In genomic region chr2:238426568-238427434, GRCh38 we compare ENCODE assay signal across 8 cellular contexts. TPM values are rescaled to one million over a fixed set of nuclear protein-coding genes. Genes with fewer than 3 reads are reported as not detected.
DNase-seq lines count a peak whose midpoint lies in the region; ATAC-seq, FAIRE-seq and TF ChIP-seq lines count a peak whose summit lies in the region.

A gene with protein sequence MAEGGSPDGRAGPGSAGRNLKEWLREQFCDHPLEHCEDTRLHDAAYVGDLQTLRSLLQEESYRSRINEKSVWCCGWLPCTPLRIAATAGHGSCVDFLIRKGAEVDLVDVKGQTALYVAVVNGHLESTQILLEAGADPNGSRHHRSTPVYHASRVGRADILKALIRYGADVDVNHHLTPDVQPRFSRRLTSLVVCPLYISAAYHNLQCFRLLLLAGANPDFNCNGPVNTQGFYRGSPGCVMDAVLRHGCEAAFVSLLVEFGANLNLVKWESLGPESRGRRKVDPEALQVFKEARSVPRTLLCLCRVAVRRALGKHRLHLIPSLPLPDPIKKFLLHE (plus strand): TSS chr2:238426927. CDS start chr2:238427071, 144 bp downstream.

- 0% methylated on average over 65 to 99 of the region's 104 CpGs for WGBS in mesodermal cell (ENCODE audit: insufficient coverage in 2 of 2), 2 experiments

- ATAC-seq in HG03442 (IDR thresholded peaks at IDR 0.05; ENCODE audit: unreplicated experiment) = peak; percentile 79

- H3K9me3 ChIP-seq in endocrine pancreas (ENCODE audit: control insufficient read depth, low read length) = no peaks in the 10 kb centered on the region
- peaks cover 10% of the 10 kb centered on the region for H3K9me3 ChIP-seq in mesodermal cell (ENCODE audit: control insufficient read depth, low read length)

- no peaks in the 10 kb centered on the region for H3K4me1 ChIP-seq in endocrine pancreas (ENCODE audit: control insufficient read depth, insufficient read depth, low read length)
- peaks cover 12% of the 10 kb centered on the region for H3K4me1 ChIP-seq in mesodermal cell (ENCODE audit: control insufficient read depth, insufficient read depth, low read length, poor library complexity, severe bottlenecking)

- H3K36me3 Mint-ChIP-seq in CD14-positive monocyte = peaks cover 10 to 13% of the 10 kb centered on the region in 2 donors

- H3K36me3 ChIP-seq in endocrine pancreas (ENCODE audit: control insufficient read depth, insufficient read depth, low read length) = peaks cover 4% of the 10 kb centered on the region
- peaks cover 28% of the 10 kb centered on the region for H3K36me3 ChIP-seq in mesodermal cell (ENCODE audit: control insufficient read depth, insufficient read depth, low read length)

- peak within 1 kb of the TSS; percentile 90 for H3K27ac ChIP-seq in mesodermal cell (ENCODE audit: low read depth, low read length, severe bottlenecking)

- H3K9ac ChIP-seq in endocrine pancreas (ENCODE audit: control insufficient read depth, insufficient read depth, low read length) = peak within 1 kb of the TSS; percentile 71

- peak; percentile 56 for DNase-seq in CD14-positive monocyte (ENCODE audit: low spot score)
- peak; percentile 90 for DNase-seq in GM19239 (ENCODE audit: insufficient read length, low spot score)
- DNase-seq in NOMO-1 (lab: John Stamatoyannopoulos, UW; ENCODE audit: unreplicated experiment in 2 of 2) = peak; percentile 54 to 64
- peak; percentile 56 to 77 for DNase-seq in activated CD8-positive, alpha-beta memory T cell treated with anti-CD3 and anti-CD28 coated beads for 4 hours (ENCODE audit: low read depth in 2 of 2)
- DNase-seq in stimulated activated CD8-positive, alpha-beta memory T cell treated with anti-CD3 and anti-CD28 coated beads, Interleukin-15, amount 100 ng/mL, for 48 hours (ENCODE audit: low read depth in 2 of 2) = peak; percentile 81 to 87

- H3K4me1 Mint-ChIP-seq in CD14-positive monocyte = peaks cover 47% of the 10 kb centered on the region

- peak within 1 kb of the TSS; percentile 66 for H3K4me3 ChIP-seq in endocrine pancreas (ENCODE audit: control insufficient read depth, insufficient read depth, low read length)
- peak within 1 kb of the TSS; percentile 93 for H3K4me3 ChIP-seq in mesodermal cell (ENCODE audit: extremely low read depth, insufficient read depth, low read length, poor library complexity, severe bottlenecking)

- H3K4me3 Mint-ChIP-seq in CD14-positive monocyte = peak within 1 kb of the TSS; percentile 91 to 95

- peak within 1 kb of the TSS; percentile 85 to 96 (median 92) for H3K27ac Mint-ChIP-seq in CD14-positive monocyte

- H3K9me3 Mint-ChIP-seq in CD14-positive monocyte = peaks cover 0 to 2% (median 0%) of the 10 kb centered on the region in 7 donors

- no peaks in the 10 kb centered on the region for H3K27me3 ChIP-seq in endocrine pancreas (ENCODE audit: control insufficient read depth, insufficient read depth, low read length)

- H3K27me3 Mint-ChIP-seq in CD14-positive monocyte (ENCODE audit: low read depth in 3 of 3) = peaks cover 2 to 3% (median 2%) of the 10 kb centered on the region in 3 donors

- FAIRE-seq in GM19239 (lab: Jason Lieb, UNC) = peak; percentile 87

- no peak for TF ChIP-seq CTCF in CD14-positive monocyte (IDR thresholded peaks at IDR 0.05)

- intact Hi-C loops in CD14-positive monocyte (cut with micrococcal nuclease) = loop anchor here (2.0 to 5.0 kb wide), 3 partner anchors 40 to 56 kb away; no protein-coding TSS in a partner anchor

RNA-seq across cellular contexts. Expression of the gene that starts here (rescaled TPM):
- 10 to 100 TPM; 15.1 to 16.0 TPM for polyA plus RNA-seq in CD14-positive monocyte
- polyA plus RNA-seq in mesodermal cell (2013, experiment 1 of 2) = 26.8 TPM
- 22.2 TPM for polyA plus RNA-seq in mesodermal cell (2013, experiment 2 of 2)

Comparison
In these comparisons a context has a peak if more than half of its experiments do, and no peak if none do; other contexts are left out.
1. Peak in every context shown above with its lines: DNase-seq, ATAC-seq, H3K4me3 ChIP-seq and H3K27ac ChIP-seq.